In genomic region chr14:106622200-106622745, GRCh38 we compare ENCODE assay signal across 22 cellular contexts.
DNase-seq lines count a peak whose midpoint lies in the region; ATAC-seq lines count a peak whose summit lies in the region.
"Had no signal": no experiment of that assay in that cellular context is flagged by ENCODE, and none has a peak within 500 bp of the region (broad histone marks: within the 10 kb centered on the region; RNA-seq: fewer than 3 reads in every experiment).

No MANE protein-coding gene starts in this region.

- peaks cover 0 to 59% (median 23%) of the 10 kb centered on the region in 10 experiments; a peak in 15 of 20 replicates for H3K4me1 ChIP-seq in BLaER1 treated with 17β-estradiol and CSF1 and Interleukin-3, amounts not matched to agents 10 nM and 100 nM
- H3K4me1 ChIP-seq in CD4-positive, alpha-beta memory T cell (ENCODE audit: insufficient read depth, low read length), result peaks cover 15% of the 10 kb centered on the region
- H3K4me1 ChIP-seq: gastroesophageal sphincter, left ventricle myocardium inferior, right atrium auricular region had no signal

- H3K27ac ChIP-seq in BLaER1 treated with 17β-estradiol and CSF1 and Interleukin-3, amounts not matched to agents 10 nM and 100 nM, result no peak overlapping the region
- H3K27ac ChIP-seq in CD4-positive, alpha-beta memory T cell (ENCODE audit: low read depth, low read length), result no peak overlapping the region
- H3K27ac ChIP-seq: brain microvascular endothelial cell, gastroesophageal sphincter, left ventricle myocardium inferior, right atrium auricular region, thoracic aorta had no signal

- no peaks in the 10 kb centered on the region for H3K9me3 ChIP-seq in BLaER1 treated with 17β-estradiol and CSF1 and Interleukin-3, amounts not matched to agents 10 nM and 100 nM (replicated peaks in 1 of 11)
- H3K9me3 ChIP-seq in CD4-positive, alpha-beta memory T cell (ENCODE audit: control insufficient read depth in 1 of 2, low read length in 2 of 2), result no peaks in the 10 kb centered on the region
- H3K9me3 ChIP-seq: gastroesophageal sphincter, left ventricle myocardium inferior, right atrium auricular region, thoracic aorta had no signal

- H3K36me3 Mint-ChIP-seq in CD4-positive, alpha-beta memory T cell, result no peaks in the 10 kb centered on the region
- H3K36me3 Mint-ChIP-seq in immature natural killer cell, result no peaks in the 10 kb centered on the region
- H3K36me3 Mint-ChIP-seq: activated naive CD4-positive, alpha-beta T cell treated with anti-CD3 and anti-CD28 coated beads, Interleukin-2, amount 50 U/mL, for 24 hours had no signal

- DNase-seq in CD4-positive, alpha-beta memory T cell, result peak in 4 of 5 donors; percentile 21 to 35 (median 24)
- peak; percentile 9 for DNase-seq in activated CD4-positive, alpha-beta T cell treated with anti-CD3 and anti-CD28 coated beads, Interleukin-2, amount 50 U/mL, for 1 hour
- DNase-seq in immature natural killer cell (peak; percentile 46 to 63 (median 56)), ACHN (no peak)
- DNase-seq: activated CD4-positive, CD25-positive, alpha-beta regulatory T cell treated with anti-CD3 and anti-CD28 coated beads, Interleukin-2, amount 50 U/mL, for 72 hours; brain microvascular endothelial cell; DMS 273 treated with DMSO at 0.1 percent for 48 hours; erythroblast; left ventricle myocardium inferior; NCI-H2029 treated with DMSO at 0.1 percent for 48 hours; nucleus accumbens; SIG-M5 had no signal

- no peaks in the 10 kb centered on the region for H4K20me1 ChIP-seq in BLaER1 treated with 17β-estradiol and CSF1 and Interleukin-3, amounts not matched to agents 10 nM and 100 nM

- ATAC-seq in GM18517 (IDR thresholded peaks at IDR 0.05; ENCODE audit: unreplicated experiment), result no peak
- no peak for ATAC-seq in GM18502 (IDR thresholded peaks at IDR 0.05; ENCODE audit: poor library complexity, unreplicated experiment)
- ATAC-seq: gastroesophageal sphincter, GM23338 had no signal

- H3K27ac Mint-ChIP-seq in CD4-positive, alpha-beta memory T cell, result no peak overlapping the region
- peak overlapping the region in 5 of 6 donors; percentile 5 to 38 (median 27) for H3K27ac Mint-ChIP-seq in immature natural killer cell
- H3K27ac Mint-ChIP-seq: activated naive CD4-positive, alpha-beta T cell treated with anti-CD3 and anti-CD28 coated beads, Interleukin-2, amount 50 U/mL, for 24 hours; B cell; dendritic cell treated with granulocyte-macrophage colony-stimulating factor and Interleukin-4, amounts not matched to agents 40 ng/mL and 50 ng/mL, for 4 days; GM23338 had no signal

- peak overlapping the region in 5 of 8 donors; percentile 2 to 46 (median 31) for H3K4me3 Mint-ChIP-seq in CD4-positive, alpha-beta memory T cell
- H3K4me3 Mint-ChIP-seq in immature natural killer cell, result peak overlapping the region; percentile 31 to 71 (median 56)
- H3K4me3 Mint-ChIP-seq: activated naive CD4-positive, alpha-beta T cell treated with anti-CD3 and anti-CD28 coated beads, Interleukin-2, amount 50 U/mL, for 24 hours; B cell; dendritic cell treated with granulocyte-macrophage colony-stimulating factor and Interleukin-4, amounts not matched to agents 40 ng/mL and 50 ng/mL, for 4 days; GM23338 had no signal

- no peaks in the 10 kb centered on the region for H3K9me3 Mint-ChIP-seq in CD4-positive, alpha-beta memory T cell
- no peaks in the 10 kb centered on the region for H3K9me3 Mint-ChIP-seq in immature natural killer cell
- H3K9me3 Mint-ChIP-seq: activated naive CD4-positive, alpha-beta T cell treated with anti-CD3 and anti-CD28 coated beads, Interleukin-2, amount 50 U/mL, for 24 hours; dendritic cell treated with granulocyte-macrophage colony-stimulating factor and Interleukin-4, amounts not matched to agents 40 ng/mL and 50 ng/mL, for 4 days had no signal

- in situ Hi-C loops in ACHN (cut with HindIII; ENCODE audit: low pct_ligation_motif_present, low pct_unique_long_range_greater_than_20kb, low sequenced_read_pairs), result no loop called here

- peaks cover 3 to 16% (median 9%) of the 10 kb centered on the region in 4 donors for H3K4me1 Mint-ChIP-seq in CD4-positive, alpha-beta memory T cell
- peaks cover 21 to 49% of the 10 kb centered on the region in 2 donors for H3K4me1 Mint-ChIP-seq in immature natural killer cell
- H3K4me1 Mint-ChIP-seq: GM23338 had no signal

- no peak overlapping the region for H3K4me3 ChIP-seq in BLaER1 treated with 17β-estradiol and CSF1 and Interleukin-3, amounts not matched to agents 10 nM and 100 nM
- no peak overlapping the region for H3K4me3 ChIP-seq in CD4-positive, alpha-beta memory T cell (ENCODE audit: low read length in 2 of 2)
- H3K4me3 ChIP-seq: gastroesophageal sphincter, GM23338, left ventricle myocardium inferior, right atrium auricular region, thoracic aorta had no signal

- intact Hi-C loops in CD4-positive, alpha-beta memory T cell (cut with micrococcal nuclease), result no loop called here

- H3K4me2 ChIP-seq in BLaER1 treated with 17β-estradiol and CSF1 and Interleukin-3, amounts not matched to agents 10 nM and 100 nM, result peak overlapping the region in 9 of 11 experiments; percentile 18 to 60 (median 49); a peak in 13 of 22 replicates
- H3K4me2 ChIP-seq: GM23338 had no signal

- CTCF ChIA-PET in CD4-positive, alpha-beta memory T cell (lab: Charles Lee; ENCODE audit: partially characterized antibody), result interaction anchor here (0.8 to 2.9 kb wide), 4 partner anchors 11 to 40 kb away, joined by 3 to 9 read pairs (median 3); no protein-coding TSS in a partner anchor

- H3K27me3 Mint-ChIP-seq in CD4-positive, alpha-beta memory T cell, result peaks cover 2 to 3% of the 10 kb centered on the region in 2 donors
- H3K27me3 Mint-ChIP-seq in immature natural killer cell (ENCODE audit: low read depth in 3 of 3), result peaks cover 0 to 8% (median 2%) of the 10 kb centered on the region in 3 donors

- POLR2A ChIA-PET in CD4-positive, alpha-beta memory T cell (lab: Charles Lee; ENCODE audit: partially characterized antibody), result no interaction called here

- no peaks in the 10 kb centered on the region for H3K27me3 ChIP-seq in BLaER1 treated with 17β-estradiol and CSF1 and Interleukin-3, amounts not matched to agents 10 nM and 100 nM
- no peaks in the 10 kb centered on the region for H3K27me3 ChIP-seq in CD4-positive, alpha-beta memory T cell (ENCODE audit: insufficient read depth, low read length)
- H3K27me3 ChIP-seq: brain microvascular endothelial cell, right atrium auricular region had no signal

- no peak overlapping the region for H3K9ac ChIP-seq in BLaER1 treated with 17β-estradiol and CSF1 and Interleukin-3, amounts not matched to agents 10 nM and 100 nM

- no peaks in the 10 kb centered on the region for H3K36me3 ChIP-seq in BLaER1 treated with 17β-estradiol and CSF1 and Interleukin-3, amounts not matched to agents 10 nM and 100 nM
- no peaks in the 10 kb centered on the region for H3K36me3 ChIP-seq in CD4-positive, alpha-beta memory T cell (ENCODE audit: insufficient read depth, low read length)
- H3K36me3 ChIP-seq: brain microvascular endothelial cell, gastroesophageal sphincter, left ventricle myocardium inferior, right atrium auricular region, thoracic aorta had no signal

Comparison
In these comparisons a context has a peak if more than half of its experiments do, and no peak if none do; other contexts are left out.
1. H3K27ac Mint-ChIP-seq: peak in immature natural killer cell (5 of 6); none in CD4-positive, alpha-beta memory T cell (0 of 7).